Comparison of ENCODE assay signal across 11 cellular contexts in the genomic region with DNA sequence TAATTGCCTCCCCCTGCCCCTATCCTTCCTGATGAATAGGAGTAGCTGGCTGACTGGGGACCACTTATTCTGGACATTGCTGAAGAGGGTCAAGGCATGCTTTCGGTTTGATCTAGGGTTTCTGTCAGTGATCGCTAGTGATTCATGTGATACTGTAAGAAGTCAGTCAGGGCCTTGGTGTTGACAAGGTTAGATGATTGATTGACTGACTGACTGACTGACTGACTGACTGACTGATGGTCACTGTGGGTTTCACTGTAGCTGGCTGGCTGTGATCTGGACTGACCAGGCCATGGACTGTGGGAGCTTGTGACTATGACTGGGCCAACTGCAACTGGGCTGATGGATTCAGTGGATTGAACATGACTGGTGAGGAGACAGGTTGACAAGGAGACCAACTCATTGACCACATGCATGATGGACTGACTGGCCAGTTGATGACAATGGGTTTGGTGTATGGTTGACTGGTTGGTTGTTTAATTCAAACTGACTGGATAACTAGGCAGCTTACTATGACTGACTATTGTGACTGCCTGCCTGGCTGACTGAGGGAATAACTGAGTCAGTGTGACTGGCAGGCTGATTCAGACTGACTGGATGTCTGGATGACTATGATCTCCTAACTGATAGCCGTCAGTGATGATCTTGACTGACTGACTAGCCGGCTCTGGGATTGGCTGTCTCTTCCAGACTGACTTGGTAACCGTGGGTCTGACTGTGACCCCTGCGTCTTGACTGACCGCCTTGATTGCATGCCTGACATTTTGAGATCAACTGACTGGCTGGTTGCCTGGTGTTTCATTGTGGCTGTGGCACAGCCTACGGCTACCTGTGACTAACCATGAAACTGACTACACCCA.
DNase-seq lines count a peak whose midpoint lies in the region; TF ChIP-seq lines count a peak whose summit lies in the region.
"Had no signal": no experiment of that assay in that cellular context is flagged by ENCODE, and none has a peak within 500 bp of the region (broad histone marks: within the 10 kb centered on the region; RNA-seq: fewer than 3 reads in every experiment).

No MANE protein-coding gene starts in this region.

- no peaks in the 10 kb centered on the region for H3K9me3 Mint-ChIP-seq in mesothelial cell of epicardium
- H3K9me3 Mint-ChIP-seq: memory B cell had no signal

- H3K4me1 Mint-ChIP-seq in mesothelial cell of epicardium: peaks cover 17% of the 10 kb centered on the region

- peaks cover 3% of the 10 kb centered on the region for H3K4me1 ChIP-seq in colonic mucosa

- TF ChIP-seq CTCF in C4-2B (conservative IDR thresholded peaks at IDR 0.05) (no peak), brain microvascular endothelial cell (IDR thresholded peaks at IDR 0.05; ENCODE audit: low read depth, low read length, missing control alignments) (no peak), colonic mucosa (IDR thresholded peaks at IDR 0.05) (no peak), mesothelial cell of epicardium (IDR thresholded peaks at IDR 0.05; ENCODE audit: unreplicated experiment) (no peak)

- no peaks in the 10 kb centered on the region for H3K36me3 Mint-ChIP-seq in mesothelial cell of epicardium
- H3K36me3 Mint-ChIP-seq: activated naive CD8-positive, alpha-beta T cell; memory B cell had no signal

- intact Hi-C loops in colonic mucosa (cut with DNase I): no loop called here

- H3K27me3 ChIP-seq in brain microvascular endothelial cell (replicated peaks): no peaks in the 10 kb centered on the region
- H3K27me3 ChIP-seq in colonic mucosa: no peaks in the 10 kb centered on the region

- no peak overlapping the region for H3K4me3 ChIP-seq in brain microvascular endothelial cell (ENCODE audit: low read depth, low read length)
- no peak overlapping the region for H3K4me3 ChIP-seq in colonic mucosa

- H3K4me3 Mint-ChIP-seq in mesothelial cell of epicardium: no peak overlapping the region
- H3K4me3 Mint-ChIP-seq: activated naive CD8-positive, alpha-beta T cell; memory B cell had no signal

- H3K9me3 ChIP-seq in colonic mucosa: no peaks in the 10 kb centered on the region

- H3K36me3 ChIP-seq in brain microvascular endothelial cell (replicated peaks): no peaks in the 10 kb centered on the region
- no peaks in the 10 kb centered on the region for H3K36me3 ChIP-seq in colonic mucosa

- no peak overlapping the region for H3K27ac Mint-ChIP-seq in mesothelial cell of epicardium
- H3K27ac Mint-ChIP-seq: activated naive CD8-positive, alpha-beta T cell; memory B cell had no signal

- in situ Hi-C loops in brain microvascular endothelial cell (cut with HindIII; ENCODE audit: low pct_ligation_motif_present, low sequenced_read_pairs): no loop called here

- H3K27me3 Mint-ChIP-seq in mesothelial cell of epicardium (ENCODE audit: low read depth): peaks cover 4% of the 10 kb centered on the region
- H3K27me3 Mint-ChIP-seq: activated naive CD8-positive, alpha-beta T cell had no signal

- H3K9ac ChIP-seq in colonic mucosa (ENCODE audit: low read depth in 2 of 2, low read length in 2 of 2): no peak overlapping the region

- H3K27ac ChIP-seq in C4-2B: peak overlapping the region; percentile 22; the same call in 1 of the 2 replicates
- peak overlapping the region; percentile 61 for H3K27ac ChIP-seq in brain microvascular endothelial cell
- H3K27ac ChIP-seq in colonic mucosa: no peak overlapping the region

- DNase-seq in M059J (ENCODE audit: low read depth) (peak; percentile 45), brain microvascular endothelial cell (peak; percentile 74), NCI-H1417 (lab: John Stamatoyannopoulos, UW) (no peak), GM19240 (ENCODE audit: insufficient read length, low spot score) (no peak), colonic mucosa (no peak), mesothelial cell of epicardium (ENCODE audit: low spot score in 2 of 2, unreplicated experiment in 2 of 2) (no peak)
- peak; percentile 46 to 52 for DNase-seq in stimulated activated CD4-positive, alpha-beta T cell treated with anti-CD3 and anti-CD28 coated beads, Interleukin-12 subunit alpha, Interleukin-12 subunit beta, amount 100 ng/mL, for 24 hours (ENCODE audit: low read depth in 2 of 2)
- DNase-seq: NCI-H1105 had no signal

Comparison
In these comparisons a context has a peak if more than half of its experiments do, and no peak if none do; other contexts are left out.
1. DNase-seq: peak in M059J (single experiment), brain microvascular endothelial cell (single experiment) and stimulated activated CD4-positive, alpha-beta T cell treated with anti-CD3 and anti-CD28 coated beads, Interleukin-12 subunit alpha, Interleukin-12 subunit beta, amount 100 ng/mL, for 24 hours (2 of 2); none in NCI-H1417 (0 of 3), GM19240 (single experiment), colonic mucosa (single experiment) and mesothelial cell of epicardium (0 of 2).